Comparison of ENCODE assay signal across 8 cellular contexts in genomic region chr5:178624626-178625546, GRCh38. TPM values are rescaled to one million over a fixed set of nuclear protein-coding genes. Genes with fewer than 3 reads are reported as not detected.
DNase-seq lines count a peak whose midpoint lies in the region; ATAC-seq and TF ChIP-seq lines count a peak whose summit lies in the region.

No MANE protein-coding gene starts in this region.

- H3K36me3 Mint-ChIP-seq in T-helper 1 cell treated with Interleukin-12 subunit alpha and Interleukin-12 subunit beta and Interleukin-4 antibody, amounts not matched to agents 30 μg/mL and 1 μg/mL, for 36 hours (ENCODE audit: low read depth), result peaks cover 32% of the 10 kb centered on the region
- H3K36me3 Mint-ChIP-seq in activated CD8-positive, alpha-beta T cell treated with anti-CD3 and anti-CD28 coated beads for 36 hours (ENCODE audit: low read depth), result peaks cover 30% of the 10 kb centered on the region

- H3K4me3 Mint-ChIP-seq in T-helper 1 cell treated with Interleukin-12 subunit alpha and Interleukin-12 subunit beta and Interleukin-4 antibody, amounts not matched to agents 30 μg/mL and 1 μg/mL, for 36 hours, result peak overlapping the region; percentile 92
- H3K4me3 Mint-ChIP-seq in activated CD8-positive, alpha-beta T cell treated with anti-CD3 and anti-CD28 coated beads for 36 hours, result peak overlapping the region; percentile 90

- no peak for ATAC-seq in activated CD8-positive, alpha-beta T cell treated with anti-CD3 and anti-CD28 coated beads for 36 hours
- no peak for ATAC-seq in HG03175 (IDR thresholded peaks at IDR 0.05; ENCODE audit: unreplicated experiment)

- WGBS in testis, 2 donors, result 16 to 17% methylated on average over 15 of the region's 15 CpGs

- TF ChIP-seq POLR2A in testis (IDR thresholded peaks at IDR 0.05), result no peak

- intact Hi-C loops in activated CD8-positive, alpha-beta T cell treated with anti-CD3 and anti-CD28 coated beads for 36 hours (cut with micrococcal nuclease), result loop anchor here (10.0 kb wide), 1 partner anchor 110 kb away; the partner anchor contains the start of gene ZNF354A
- intact Hi-C loops in testis (cut with DNase I; ENCODE audit: low total_unique reads), result no loop called here

- CTCF ChIA-PET in activated CD8-positive, alpha-beta T cell treated with anti-CD3 and anti-CD28 coated beads for 36 hours (lab: Charles Lee), result interaction anchor here (1.0 to 2.9 kb wide), 6 partner anchors 9 to 390 kb away, joined by 3 to 10 read pairs (median 4); partner anchors contain the start of gene ZNF354A

- peaks cover 13% of the 10 kb centered on the region for H3K4me1 ChIP-seq in testis

- POLR2A ChIA-PET in activated CD8-positive, alpha-beta T cell treated with anti-CD3 and anti-CD28 coated beads for 36 hours (lab: Charles Lee), result interaction anchor here (0.6 to 1.5 kb wide), 4 partner anchors 19 to 421 kb away, joined by 3 to 4 read pairs (median 4); partner anchors contain the start of gene HNRNPAB

- H3K9me3 ChIP-seq in testis (no peaks in the 10 kb centered on the region), WERI-Rb-1 (ENCODE audit: severe bottlenecking) (peaks cover 2% of the 10 kb centered on the region)

- H3K27me3 ChIP-seq in testis (no peaks in the 10 kb centered on the region), WERI-Rb-1 (ENCODE audit: insufficient read depth, low read depth, severe bottlenecking) (no peaks in the 10 kb centered on the region)

- H3K4me3 ChIP-seq in testis (peak overlapping the region; percentile 94 to 100), WERI-Rb-1 (ENCODE audit: low read depth, low read length) (no peak overlapping the region)

- no peaks in the 10 kb centered on the region for H3K9me3 Mint-ChIP-seq in T-helper 1 cell treated with Interleukin-12 subunit alpha and Interleukin-12 subunit beta and Interleukin-4 antibody, amounts not matched to agents 30 μg/mL and 1 μg/mL, for 36 hours
- H3K9me3 Mint-ChIP-seq in activated CD8-positive, alpha-beta T cell treated with anti-CD3 and anti-CD28 coated beads for 36 hours, result no peaks in the 10 kb centered on the region

- H3K27ac Mint-ChIP-seq in T-helper 1 cell treated with Interleukin-12 subunit alpha and Interleukin-12 subunit beta and Interleukin-4 antibody, amounts not matched to agents 30 μg/mL and 1 μg/mL, for 36 hours, result peak overlapping the region; percentile 87
- H3K27ac Mint-ChIP-seq in activated CD8-positive, alpha-beta T cell treated with anti-CD3 and anti-CD28 coated beads for 36 hours, result peak overlapping the region; percentile 98

- no peaks in the 10 kb centered on the region for H3K27me3 Mint-ChIP-seq in T-helper 1 cell treated with Interleukin-12 subunit alpha and Interleukin-12 subunit beta and Interleukin-4 antibody, amounts not matched to agents 30 μg/mL and 1 μg/mL, for 36 hours (ENCODE audit: low read depth)
- H3K27me3 Mint-ChIP-seq in activated CD8-positive, alpha-beta T cell treated with anti-CD3 and anti-CD28 coated beads for 36 hours, result no peaks in the 10 kb centered on the region

- no peak overlapping the region for H3K27ac ChIP-seq in testis
- H3K27ac ChIP-seq in WERI-Rb-1, result no peak overlapping the region

- H3K36me3 ChIP-seq in testis (ENCODE audit: low read depth, missing control alignments) (no peaks in the 10 kb centered on the region), WERI-Rb-1 (peaks cover 7% of the 10 kb centered on the region)

- no peak for DNase-seq in T-helper 1 cell
- DNase-seq in activated CD8-positive, alpha-beta T cell treated with anti-CD3 and anti-CD28 coated beads for 36 hours, result no peak
- peak; percentile 20 for DNase-seq in iris pigment epithelial cell (ENCODE audit: low read depth)
- no peak for DNase-seq in testis
- no peak for DNase-seq in NCI-H345 treated with DMSO at 0.1 percent for 48 hours (lab: John Stamatoyannopoulos, UW; ENCODE audit: unreplicated experiment)
- DNase-seq in WERI-Rb-1, result no peak

- H3K4me1 Mint-ChIP-seq in T-helper 1 cell treated with Interleukin-12 subunit alpha and Interleukin-12 subunit beta and Interleukin-4 antibody, amounts not matched to agents 30 μg/mL and 1 μg/mL, for 36 hours (ENCODE audit: low read depth), result peaks cover 34% of the 10 kb centered on the region
- peaks cover 46% of the 10 kb centered on the region for H3K4me1 Mint-ChIP-seq in activated CD8-positive, alpha-beta T cell treated with anti-CD3 and anti-CD28 coated beads for 36 hours (ENCODE audit: low read depth)

- no peak for TF ChIP-seq CTCF in activated CD8-positive, alpha-beta T cell treated with anti-CD3 and anti-CD28 coated beads for 36 hours (IDR thresholded peaks at IDR 0.05)
- TF ChIP-seq CTCF in testis (IDR thresholded peaks at IDR 0.05), result no peak
- no peak for TF ChIP-seq CTCF in WERI-Rb-1 (IDR thresholded peaks at IDR 0.05; ENCODE audit: low read depth, low read length)

RNA-seq across cellular contexts. Expression of gene CLK4, which starts 2.0 kb away (rescaled TPM):
- total RNA-seq in activated CD8-positive, alpha-beta T cell treated with anti-CD3 and anti-CD28 coated beads for 36 hours, result 10 to 100 TPM; 21.1 to 24.2 TPM
- total RNA-seq in testis, result 10 to 100 TPM; 55.1 to 61.7 TPM
- polyA plus RNA-seq in testis (ENCODE audit: insufficient read depth, low read depth, low replicate concordance), result 29.3 TPM

RNA-seq across cellular contexts. Expression of gene COL23A1, which starts 34.7 kb away (rescaled TPM):
- total RNA-seq in activated CD8-positive, alpha-beta T cell treated with anti-CD3 and anti-CD28 coated beads for 36 hours, result under 1 TPM in 1 of 2 experiments, not detected in 1; 0.11 TPM
- total RNA-seq in testis, result 1 to 10 TPM; 5.0 to 5.5 TPM
- polyA plus RNA-seq in testis (ENCODE audit: insufficient read depth, low read depth, low replicate concordance), result 4.3 TPM

Comparison
In these comparisons a context has a peak if more than half of its experiments do, and no peak if none do; other contexts are left out.
1. RNA of gene COL23A1, which starts 34.7 kb away (total RNA-seq): 5.0 to 5.5 TPM in testis; 0.11 TPM in activated CD8-positive, alpha-beta T cell treated with anti-CD3 and anti-CD28 coated beads for 36 hours; every median in the first group is over 4 times any median in the second.